Comparison of ENCODE assay signal across 1 cellular context in the genomic region with DNA sequence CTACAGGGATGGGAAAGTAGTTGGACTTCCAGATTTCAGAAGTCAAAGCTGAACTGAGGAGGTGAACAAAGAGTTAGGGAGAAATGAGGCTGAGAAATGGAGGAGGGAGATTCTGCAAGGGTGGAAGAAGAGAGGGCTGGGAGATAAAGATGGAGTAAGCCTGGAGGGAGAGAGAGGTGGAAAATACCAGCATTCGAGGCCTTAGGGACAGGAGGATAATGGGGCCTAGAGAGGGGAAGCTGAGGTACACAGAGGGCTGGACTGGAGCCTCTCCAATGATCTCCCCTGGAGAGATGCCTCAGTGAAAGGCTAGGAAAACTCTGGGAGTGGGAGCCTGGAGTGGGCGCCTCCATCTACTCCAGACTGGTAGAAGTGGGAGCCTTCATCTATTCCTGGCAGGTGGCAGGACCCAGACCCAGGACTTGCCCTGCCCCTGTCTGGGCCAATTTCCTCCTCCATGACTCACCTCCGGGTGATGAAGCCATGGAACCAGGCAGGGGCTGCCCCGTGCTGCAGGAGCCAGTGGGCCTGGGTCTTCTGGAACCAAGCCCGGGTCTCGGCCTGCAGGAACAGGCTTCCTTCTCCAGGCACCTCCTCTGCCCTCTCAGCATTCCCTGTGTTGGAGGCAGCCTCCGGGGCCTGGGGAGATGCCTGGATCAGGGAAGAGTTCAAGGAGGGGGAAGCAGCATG.
TF ChIP-seq lines count a peak whose summit lies in the region.

No MANE protein-coding gene starts in this region.

TF ChIP-seq in K562, 482 proteins besides CTCF, POLR2A, EP300 and RAD21:
- TF ChIP-seq MCM3 (IDR thresholded peaks at IDR 0.05) (no peak), OTX1 (CRISPR knock-in tag; IDR thresholded peaks at IDR 0.05) (0 out of 2 replicates have a peak, but pooled peaks have one; percentile 14), ETV6 (IDR thresholded peaks at IDR 0.05; ENCODE audit: borderline replicate concordance in 1 of 2, low read depth in 2 of 2, low read length in 1 of 2) (no peak), ETV6 (CRISPR knock-in tag; IDR thresholded peaks at IDR 0.05; ENCODE audit: borderline replicate concordance) (no peak)
